In genomic region chr2:152200562-152201465, GRCh38 we compare ENCODE assay signal across 9 cellular contexts. TPM values are rescaled to one million over a fixed set of nuclear protein-coding genes. Genes with fewer than 3 reads are reported as not detected.
DNase-seq lines count a peak whose midpoint lies in the region; ATAC-seq and TF ChIP-seq lines count a peak whose summit lies in the region.
"Had no signal": no experiment of that assay in that cellular context is flagged by ENCODE, and none has a peak within 500 bp of the region (broad histone marks: within the 10 kb centered on the region; RNA-seq: fewer than 3 reads in every experiment).

No MANE protein-coding gene starts in this region.

- H4K8ac ChIP-seq in neuronal stem cell (ENCODE audit: low read depth, low read length), result no peak overlapping the region

- no peak for TF ChIP-seq CTCF in RWPE1 (conservative IDR thresholded peaks at IDR 0.05; ENCODE audit: low read depth)
- TF ChIP-seq CTCF in GM13977 (IDR thresholded peaks at IDR 0.05; ENCODE audit: extremely low read depth, insufficient read depth, missing control alignments), result no peak

- in situ Hi-C loops in GM13977 (cut with MboI; ENCODE audit: low pct_unique_long_range_greater_than_20kb, low sequenced_read_pairs, unreplicated experiment), result no loop called here

- no peak overlapping the region for H4K91ac ChIP-seq in neuronal stem cell (ENCODE audit: low read depth, low read length, poor library complexity)

- H3K18ac ChIP-seq in neuronal stem cell (ENCODE audit: low read length), result no peak overlapping the region

- H2BK120ac ChIP-seq in neuronal stem cell (ENCODE audit: low read depth, low read length), result no peak overlapping the region

- CTCF ChIA-PET in RWPE1 (lab: Yijun Ruan, JAX), result interaction anchor here (0.5 to 1.3 kb wide), 3 partner anchors 10 to 435 kb away, joined by 3 read pairs; no protein-coding TSS in a partner anchor

- DNase-seq in AG08396 (ENCODE audit: low spot score), result peak; percentile 82
- DNase-seq in RWPE1 (ENCODE audit: low spot score), result peak; percentile 94
- DNase-seq in erythroblast (lab: John Stamatoyannopoulos, UW), result peak; percentile 72 to 90
- DNase-seq in neuronal stem cell (ENCODE audit: low spot score), result no peak
- no peak for DNase-seq in GM13977 (ENCODE audit: low spot score)

- ATAC-seq in GM21360 (IDR thresholded peaks at IDR 0.05; ENCODE audit: unreplicated experiment), result peak; percentile 62
- ATAC-seq in GM21367 (IDR thresholded peaks at IDR 0.05; ENCODE audit: unreplicated experiment), result no peak
- no peak for ATAC-seq in GM21737 (IDR thresholded peaks at IDR 0.05; ENCODE audit: unreplicated experiment)

- no peaks in the 10 kb centered on the region for H3K79me1 ChIP-seq in neuronal stem cell (ENCODE audit: low read depth, low read length)

- H3K4me3 ChIP-seq in neuronal stem cell (ENCODE audit: low read length in 2 of 2), result no peak overlapping the region
- H3K4me3 ChIP-seq: HAP-1 had no signal

- peak overlapping the region; percentile 81 for H3K27ac ChIP-seq in RWPE1
- no peak overlapping the region for H3K27ac ChIP-seq in neuronal stem cell (replicated peaks; ENCODE audit: low read length)

- no peak overlapping the region for H3K4me2 ChIP-seq in neuronal stem cell (ENCODE audit: insufficient read depth, low read length, poor library complexity, severe bottlenecking)

- no peaks in the 10 kb centered on the region for H3K36me3 ChIP-seq in neuronal stem cell (replicated peaks in 1 of 2; ENCODE audit: control insufficient read depth in 2 of 2, insufficient read depth in 2 of 2, low read length in 2 of 2)
- H3K36me3 ChIP-seq: HAP-1 had no signal

- POLR2A ChIA-PET in RWPE1 (lab: Yijun Ruan, JAX; ENCODE audit: low non-redundant PET), result interaction anchor here (0.5 kb wide), 1 partner anchor 135 kb away, joined by 3 read pairs; no protein-coding TSS in a partner anchor

- H3K14ac ChIP-seq in neuronal stem cell (ENCODE audit: low read length), result peak overlapping the region; percentile 9

- peak; percentile 24 for TF ChIP-seq POLR2A in erythroblast (IDR thresholded peaks at IDR 0.05; ENCODE audit: low read length)

- peak overlapping the region; percentile 8 for H3K23ac ChIP-seq in neuronal stem cell (ENCODE audit: low read depth, low read length, poor library complexity)

- H3K4ac ChIP-seq in neuronal stem cell (ENCODE audit: low read length), result no peak overlapping the region

- no peaks in the 10 kb centered on the region for H3K27me3 ChIP-seq in neuronal stem cell (ENCODE audit: control insufficient read depth in 3 of 3, insufficient read depth in 3 of 3, low read depth in 1 of 3, low read length in 3 of 3)

- no CpG with 5 or more reads among the region's 9 CpGs for WGBS in neuronal stem cell (ENCODE audit: extremely low coverage in 2 of 2, insufficient read length in 2 of 2, insufficient replicate concordance in 1 of 2), 2 donors

- H2BK15ac ChIP-seq in neuronal stem cell (ENCODE audit: low read length), result no peak overlapping the region

- H3K9ac ChIP-seq in neuronal stem cell (ENCODE audit: low read depth, low read length, poor library complexity), result no peak overlapping the region

- H2BK12ac ChIP-seq in neuronal stem cell (ENCODE audit: low read length), result no peak overlapping the region

- no peaks in the 10 kb centered on the region for H3K9me3 ChIP-seq in neuronal stem cell (replicated peaks in 1 of 2; ENCODE audit: control insufficient read depth in 2 of 2, insufficient read depth in 1 of 2, low read depth in 1 of 2, low read length in 2 of 2)
- H3K9me3 ChIP-seq: HAP-1 had no signal

- H2BK5ac ChIP-seq in neuronal stem cell (ENCODE audit: low read length), result no peak overlapping the region

- H3K4me1 ChIP-seq in neuronal stem cell (ENCODE audit: control insufficient read depth in 2 of 2, insufficient read depth in 1 of 2, low read depth in 1 of 2, low read length in 2 of 2), result peaks cover 2 to 3% of the 10 kb centered on the region in 2 donors
- H3K4me1 ChIP-seq: HAP-1 had no signal

- no peak overlapping the region for H2AK5ac ChIP-seq in neuronal stem cell (ENCODE audit: low read depth, low read length)

- H2AFZ ChIP-seq in neuronal stem cell (ENCODE audit: low read length), result no peak overlapping the region

RNA-seq across cellular contexts. Expression of gene STAM2, which starts 25.3 kb away (rescaled TPM):
- 6.8 TPM for polyA plus RNA-seq in neuronal stem cell (2013, experiment 1 of 2)
- polyA plus RNA-seq in neuronal stem cell (2013, experiment 2 of 2), result 7.8 TPM

Comparison
In these comparisons a context has a peak if more than half of its experiments do, and no peak if none do; other contexts are left out.
1. DNase-seq: peak in AG08396 (single experiment), RWPE1 (single experiment) and erythroblast (2 of 2); none in neuronal stem cell (single experiment) and GM13977 (single experiment).